24 cellular contexts compared by ENCODE assay signal in the genomic region with DNA sequence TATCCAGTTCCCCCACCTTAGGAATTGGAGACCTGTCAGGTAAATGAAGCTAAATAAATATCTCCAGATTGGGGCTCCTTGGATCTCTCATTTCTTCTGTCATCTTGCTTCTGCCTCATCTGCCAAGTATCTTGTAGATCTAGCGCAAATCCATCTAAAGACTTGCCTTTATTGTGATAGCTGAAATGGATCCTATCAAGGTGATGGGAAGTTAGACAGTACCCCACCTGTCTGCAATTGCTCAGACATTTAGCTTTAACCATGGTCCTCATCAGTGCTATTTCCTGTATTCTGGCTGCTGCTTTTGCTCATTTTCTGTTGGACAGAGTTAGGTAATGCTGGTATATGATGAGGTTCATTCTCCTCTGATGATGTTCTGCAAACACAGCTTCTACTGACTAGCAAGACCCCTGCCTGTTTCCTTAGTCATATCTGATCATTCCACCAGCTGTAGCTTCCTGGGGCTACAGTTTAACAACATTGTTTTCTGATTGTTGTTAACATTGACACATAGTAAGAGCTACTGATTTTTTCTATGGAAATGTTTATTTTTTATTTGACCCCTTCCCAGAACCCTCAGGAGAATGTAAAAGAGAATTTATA.
A peak's percentile ranks its signal among the peaks of the same experiment; 100 is the strongest.
DNase-seq lines count a peak whose midpoint lies in the region; ATAC-seq, FAIRE-seq and TF ChIP-seq lines count a peak whose summit lies in the region.
"Had no signal": no experiment of that assay in that cellular context is flagged by ENCODE, and none has a peak within 500 bp of the region (broad histone marks: within the 10 kb centered on the region; RNA-seq: fewer than 3 reads in every experiment).

No MANE protein-coding gene starts in this region.

- no peaks in the 10 kb centered on the region for H4K20me1 ChIP-seq in astrocyte (ENCODE audit: insufficient read depth, low read length)

- H3K4me1 Mint-ChIP-seq in astrocyte (ENCODE audit: low read depth, unreplicated experiment): peaks cover 2% of the 10 kb centered on the region

- no peak overlapping the region for H3K4me3 ChIP-seq in astrocyte (ENCODE audit: insufficient read depth, low read depth, low read length)
- H3K4me3 ChIP-seq: K562 had no signal

- no peaks in the 10 kb centered on the region for H3K9me3 ChIP-seq in astrocyte (ENCODE audit: insufficient read depth, low read depth, low read length)

- no peak overlapping the region for H3K4me2 ChIP-seq in astrocyte (ENCODE audit: low read length)

- no peak overlapping the region for H3K9ac ChIP-seq in astrocyte (ENCODE audit: low read length)

- no peaks in the 10 kb centered on the region for H3K36me3 ChIP-seq in astrocyte (ENCODE audit: insufficient read depth, low read length)

- no peak overlapping the region for H3K27ac ChIP-seq in astrocyte (ENCODE audit: low read depth, low read length)
- H3K27ac ChIP-seq: C4-2B, RWPE1 had no signal

- H3K36me3 Mint-ChIP-seq in astrocyte (ENCODE audit: low read depth, unreplicated experiment): no peaks in the 10 kb centered on the region

- DNase-seq in NCI-H2081 (lab: John Stamatoyannopoulos, UW): peak; percentile 5 to 19
- DNase-seq in NCI-H2081 treated with DMSO at 0.1 percent for 48 hours (lab: John Stamatoyannopoulos, UW): no peak
- peak; percentile 36 for DNase-seq in astrocyte (ENCODE audit: low read depth)
- peak; percentile 2 for DNase-seq in iris pigment epithelial cell (ENCODE audit: low read depth)
- DNase-seq in AG20443 (ENCODE audit: low spot score): no peak
- no peak for DNase-seq in NCI-H2107 treated with DMSO at 0.1 percent for 48 hours (lab: John Stamatoyannopoulos, UW; ENCODE audit: unreplicated experiment)
- no peak for DNase-seq in HTR-8/SVneo (ENCODE audit: insufficient read length, low spot score)
- DNase-seq: 8988T; EL; GF-D8; MM.1S; NCI-H1092; NCI-H1436; NCI-H2029; NCI-H510A; NCI-H774; NK-92 treated with Interleukin-12 subunit alpha and Interleukin-12 subunit beta, amount 100 ng/mL, for 24 hours; SHP77 treated with DMSO at 0.1 percent for 48 hours had no signal

- no peak for ATAC-seq in HG02610 (IDR thresholded peaks at IDR 0.05; ENCODE audit: unreplicated experiment)
- ATAC-seq: K562 had no signal

- no peak overlapping the region for H3K27ac Mint-ChIP-seq in astrocyte (ENCODE audit: unreplicated experiment)
- H3K27ac Mint-ChIP-seq: T-helper 1 cell treated with Interleukin-12 subunit alpha and Interleukin-12 subunit beta and Interleukin-4 antibody, amounts not matched to agents 30 μg/mL and 1 μg/mL, for 36 hours had no signal

- H3K4me3 Mint-ChIP-seq in astrocyte (ENCODE audit: unreplicated experiment): no peak overlapping the region
- H3K4me3 Mint-ChIP-seq: T-helper 1 cell treated with Interleukin-12 subunit alpha and Interleukin-12 subunit beta and Interleukin-4 antibody, amounts not matched to agents 30 μg/mL and 1 μg/mL, for 36 hours had no signal

- no peak for TF ChIP-seq CTCF in astrocyte (IDR thresholded peaks at IDR 0.05; ENCODE audit: insufficient read depth, low read depth, low read length)

- H3K27me3 ChIP-seq in astrocyte (ENCODE audit: insufficient read depth, low read length): no peaks in the 10 kb centered on the region

- H2AFZ ChIP-seq in astrocyte (ENCODE audit: low read depth, low read length): no peak overlapping the region

- H3K79me2 ChIP-seq in astrocyte (ENCODE audit: insufficient read depth, low read length): no peaks in the 10 kb centered on the region

- H3K27me3 Mint-ChIP-seq in astrocyte (ENCODE audit: low read depth, unreplicated experiment): no peaks in the 10 kb centered on the region

- FAIRE-seq in astrocyte (lab: Jason Lieb, UNC) (no peak), HTR-8/SVneo (lab: Jason Lieb, UNC) (no peak)
- FAIRE-seq: D721Med, K562 had no signal

- H3K4me1 ChIP-seq in astrocyte (ENCODE audit: insufficient read depth, low read length): no peaks in the 10 kb centered on the region

- no peaks in the 10 kb centered on the region for H3K9me3 Mint-ChIP-seq in astrocyte (ENCODE audit: unreplicated experiment)
- H3K9me3 Mint-ChIP-seq: T-helper 1 cell treated with Interleukin-12 subunit alpha and Interleukin-12 subunit beta and Interleukin-4 antibody, amounts not matched to agents 30 μg/mL and 1 μg/mL, for 36 hours had no signal

Comparison
In these comparisons a context has a peak if more than half of its experiments do, and no peak if none do; other contexts are left out.
1. DNase-seq: peak in NCI-H2081 (2 of 2), astrocyte (single experiment) and iris pigment epithelial cell (single experiment); none in NCI-H2081 treated with DMSO at 0.1 percent for 48 hours (single experiment), AG20443 (single experiment), NCI-H2107 treated with DMSO at 0.1 percent for 48 hours (single experiment) and HTR-8/SVneo (single experiment).